ENCODE assay signal across 3 cellular contexts in genomic region chr2:120660771-120661459, GRCh38.
A peak's percentile ranks its signal among the peaks of the same experiment; 100 is the strongest.
TF ChIP-seq lines count a peak whose summit lies in the region.

No MANE protein-coding gene starts in this region.

TF ChIP-seq in GM23338, 12 proteins besides CTCF, POLR2A, EP300 and RAD21 (continued from another document and continues in another):
- TF ChIP-seq ETS1 (IDR thresholded peaks at IDR 0.05) (no peak), EZH2 (IDR thresholded peaks at IDR 0.05; ENCODE audit: low read depth, unreplicated experiment) (no peak), EZH2phosphoT487 (IDR thresholded peaks at IDR 0.05; ENCODE audit: unreplicated experiment) (no peak), ZNF114 (CRISPR knock-in tag; IDR thresholded peaks at IDR 0.05) (no peak), STAT1 (IDR thresholded peaks at IDR 0.05; ENCODE audit: unreplicated experiment) (no peak), ZNF331 (CRISPR knock-in tag; IDR thresholded peaks at IDR 0.05; ENCODE audit: low read depth) (no peak), NANOG (IDR thresholded peaks at IDR 0.05; ENCODE audit: borderline replicate concordance) (no peak), CREB1 (CRISPR knock-in tag; IDR thresholded peaks at IDR 0.05; ENCODE audit: low read depth) (no peak), REST (IDR thresholded peaks at IDR 0.05; ENCODE audit: unreplicated experiment) (no peak)

TF ChIP-seq in WTC11, 78 proteins besides CTCF, POLR2A, EP300 and RAD21 (continued from another document):
- TF ChIP-seq AR (CRISPR knock-in tag; IDR thresholded peaks at IDR 0.05) (no peak), HMGA2 (CRISPR knock-in tag; IDR thresholded peaks at IDR 0.05) (no peak), MLX (CRISPR knock-in tag; IDR thresholded peaks at IDR 0.05) (no peak), TEAD4 (CRISPR knock-in tag; IDR thresholded peaks at IDR 0.05) (no peak), HMGXB4 (CRISPR knock-in tag; IDR thresholded peaks at IDR 0.05) (no peak), JAZF1 (CRISPR knock-in tag; IDR thresholded peaks at IDR 0.05) (no peak), NFE2L1 (CRISPR knock-in tag; IDR thresholded peaks at IDR 0.05) (no peak), IRF1 (CRISPR knock-in tag; IDR thresholded peaks at IDR 0.05) (no peak), FOXJ3 (CRISPR knock-in tag; IDR thresholded peaks at IDR 0.05; ENCODE audit: borderline replicate concordance) (no peak), E2F5 (CRISPR knock-in tag; IDR thresholded peaks at IDR 0.05) (no peak), PRRX2 (CRISPR knock-in tag; IDR thresholded peaks at IDR 0.05) (no peak), ATF3 (CRISPR knock-in tag; conservative IDR thresholded peaks at IDR 0.05) (no peak), ZBTB43 (CRISPR knock-in tag; IDR thresholded peaks at IDR 0.05) (no peak), CDX4 (CRISPR knock-in tag; IDR thresholded peaks at IDR 0.05; ENCODE audit: borderline replicate concordance) (no peak), TP53 (CRISPR knock-in tag; IDR thresholded peaks at IDR 0.05) (no peak), ZNF317 (CRISPR knock-in tag; IDR thresholded peaks at IDR 0.05; ENCODE audit: borderline replicate concordance, low read depth) (no peak), SMAD4 (CRISPR knock-in tag; IDR thresholded peaks at IDR 0.05) (no peak), NR1H2 (CRISPR knock-in tag; IDR thresholded peaks at IDR 0.05) (no peak)

TF ChIP-seq in HepG2, 621 proteins besides CTCF, POLR2A, EP300 and RAD21 (continued from another document):
- TF ChIP-seq ZNF687 (CRISPR knock-in tag; IDR thresholded peaks at IDR 0.05), result peak; percentile 37; the same call in 1 of the 2 replicates
